13 cellular contexts compared by ENCODE assay signal in genomic region chr7:74187915-74188675, GRCh38. TPM values are rescaled to one million over a fixed set of nuclear protein-coding genes. Genes with fewer than 3 reads are reported as not detected.
DNase-seq lines count a peak whose midpoint lies in the region; ATAC-seq and TF ChIP-seq lines count a peak whose summit lies in the region.
"Had no signal": no experiment of that assay in that cellular context is flagged by ENCODE, and none has a peak within 500 bp of the region (broad histone marks: within the 10 kb centered on the region; RNA-seq: fewer than 3 reads in every experiment).

No MANE protein-coding gene starts in this region.

- no peak overlapping the region for H2BK12ac ChIP-seq in trophoblast cell (ENCODE audit: low read length)

- H2AFZ ChIP-seq in PC-3 (ENCODE audit: low read length), result no peak overlapping the region
- no peak overlapping the region for H2AFZ ChIP-seq in trophoblast cell (ENCODE audit: insufficient read depth, low read length, poor library complexity)

- peak; percentile 54 for DNase-seq in COLO829 (ENCODE audit: low spot score)
- DNase-seq in PC-3, result peak; percentile 61
- peak; percentile 65 for DNase-seq in fibroblast of peridontal ligament (ENCODE audit: extremely low read depth)
- no peak for DNase-seq in trophoblast cell
- DNase-seq in suprapubic skin (ENCODE audit: low spot score in 2 of 2), result no peak
- DNase-seq: activated gamma-delta T cell, erythroblast, GF-D8, KBM-7, NCI-H526 treated with DMSO at 0.1 percent for 48 hours had no signal

- peak overlapping the region; percentile 60 for H3K4ac ChIP-seq in trophoblast cell (ENCODE audit: low read depth, low read length)

- H3K9me2 ChIP-seq in PC-3 (replicated peaks; ENCODE audit: low read length), result no peaks in the 10 kb centered on the region

- H4K12ac ChIP-seq in trophoblast cell (ENCODE audit: low read depth, low read length), result no peak overlapping the region

- TF ChIP-seq CTCF in PC-3 (conservative IDR thresholded peaks at IDR 0.05; ENCODE audit: low read depth, low read length) (no peak), suprapubic skin (IDR thresholded peaks at IDR 0.05) (no peak)

- ATAC-seq in PC-3 (peak; percentile 83), HG03469 (IDR thresholded peaks at IDR 0.05; ENCODE audit: unreplicated experiment) (no peak), GM18909 (IDR thresholded peaks at IDR 0.05; ENCODE audit: poor library complexity, unreplicated experiment) (no peak), GM19035 (IDR thresholded peaks at IDR 0.05; ENCODE audit: unreplicated experiment) (no peak)

- H3K4me2 ChIP-seq in PC-3 (ENCODE audit: low read length) (no peak overlapping the region), trophoblast cell (ENCODE audit: low read length) (no peak overlapping the region)

- no TSS peak for BruUV-seq in PC-3 (replicated peaks; lab: Mats Ljungman, UMichigan)

- H3K14ac ChIP-seq in trophoblast cell (ENCODE audit: low read length), result no peak overlapping the region

- POLR2A ChIA-PET in PC-3 (lab: Charles Lee; ENCODE audit: unreplicated experiment), result no interaction called here

- CTCF ChIA-PET in PC-3 (lab: Charles Lee), result no interaction called here

- no peaks in the 10 kb centered on the region for H3K79me1 ChIP-seq in trophoblast cell (ENCODE audit: low read length)

- H4K8ac ChIP-seq in trophoblast cell (ENCODE audit: low read depth, low read length), result no peak overlapping the region

- H3K27me3 ChIP-seq in PC-3 (ENCODE audit: low read length), result no peaks in the 10 kb centered on the region
- H3K27me3 ChIP-seq in trophoblast cell (ENCODE audit: insufficient read depth, low read length), result no peaks in the 10 kb centered on the region
- H3K27me3 ChIP-seq in suprapubic skin, result no peaks in the 10 kb centered on the region

- TF ChIP-seq EP300 in suprapubic skin (IDR thresholded peaks at IDR 0.05), result no peak

- no peak overlapping the region for H3K4me3 ChIP-seq in PC-3 (ENCODE audit: low read length)
- H3K4me3 ChIP-seq in trophoblast cell (ENCODE audit: low read depth, low read length), result no peak overlapping the region
- H3K4me3 ChIP-seq in suprapubic skin, result no peak overlapping the region

- H3K9ac ChIP-seq in PC-3 (ENCODE audit: low read length) (no peak overlapping the region), trophoblast cell (ENCODE audit: low read length) (no peak overlapping the region)

- no peak overlapping the region for H2BK120ac ChIP-seq in trophoblast cell (ENCODE audit: insufficient read depth, low read length, poor library complexity)

- no peak overlapping the region for H3K23ac ChIP-seq in trophoblast cell (ENCODE audit: low read length)

- H3K36me3 ChIP-seq in PC-3 (ENCODE audit: low read depth, low read length) (peaks cover 67% of the 10 kb centered on the region), trophoblast cell (ENCODE audit: control insufficient read depth in 1 of 2, insufficient read depth in 2 of 2, low read length in 2 of 2) (peaks cover 37 to 53% of the 10 kb centered on the region in 2 experiments), suprapubic skin (peaks cover 61% of the 10 kb centered on the region)

- no peak overlapping the region for H2AK5ac ChIP-seq in trophoblast cell (ENCODE audit: low read length)

- peaks cover 58% of the 10 kb centered on the region for H4K20me1 ChIP-seq in PC-3 (ENCODE audit: low read length)

- H3K79me2 ChIP-seq in PC-3 (ENCODE audit: low read length) (peaks cover 73% of the 10 kb centered on the region), trophoblast cell (ENCODE audit: control insufficient read depth, insufficient read depth, low read length, poor library complexity) (peaks cover 17% of the 10 kb centered on the region)

- H3K27ac ChIP-seq in PC-3 (ENCODE audit: low read length) (no peak overlapping the region), trophoblast cell (ENCODE audit: low read depth, low read length) (no peak overlapping the region), suprapubic skin (no peak overlapping the region)

- peak overlapping the region; percentile 62 for H3K18ac ChIP-seq in trophoblast cell (ENCODE audit: low read length)

- intact Hi-C loops in PC-3 (cut with micrococcal nuclease), result no loop called here

- peaks cover 12% of the 10 kb centered on the region; the same call in 1 of the 2 replicates for H3K4me1 ChIP-seq in PC-3 (ENCODE audit: insufficient read depth, low read length)
- H3K4me1 ChIP-seq in trophoblast cell (ENCODE audit: control insufficient read depth in 1 of 2, insufficient read depth in 2 of 2, low read length in 2 of 2), result no peaks in the 10 kb centered on the region
- peaks cover 51% of the 10 kb centered on the region for H3K4me1 ChIP-seq in suprapubic skin

- H4K91ac ChIP-seq in trophoblast cell (ENCODE audit: low read depth, low read length), result no peak overlapping the region

- H3F3A ChIP-seq in PC-3 (ENCODE audit: low read length, unreplicated experiment), result no peaks in the 10 kb centered on the region

- H3K9me3 ChIP-seq in PC-3 (ENCODE audit: low read length), result no peaks in the 10 kb centered on the region
- H3K9me3 ChIP-seq in trophoblast cell (ENCODE audit: insufficient read depth, low read depth, low read length), result peaks cover 2% of the 10 kb centered on the region
- no peaks in the 10 kb centered on the region for H3K9me3 ChIP-seq in suprapubic skin

- WGBS in trophoblast cell (ENCODE audit: extremely low coverage, insufficient coverage, insufficient read length), result no CpG with 5 or more reads among the region's 11 CpGs
- 65% methylated on average over 11 of the region's 11 CpGs for WGBS in suprapubic skin

- TF ChIP-seq POLR2A in suprapubic skin (IDR thresholded peaks at IDR 0.05), result no peak

- H2BK5ac ChIP-seq in trophoblast cell (ENCODE audit: low read depth, low read length, poor library complexity), result no peak overlapping the region

RNA-seq across cellular contexts. Expression of gene EIF4H, which starts 13.9 kb away (rescaled TPM):
- total RNA-seq in PC-3 (2014; rRNA removed) (339 and 357 TPM in 2 replicates), suprapubic skin (100 to 1,000 TPM; 201 to 289 (median 243) TPM)
- polyA plus RNA-seq in trophoblast cell (2013), result 240 and 241 TPM in 2 replicates

RNA-seq across cellular contexts. Expression of gene LAT2, which starts 21.7 kb away (rescaled TPM):
- 7.7 and 8.3 TPM in 2 replicates for total RNA-seq in PC-3 (2014; rRNA removed)
- polyA plus RNA-seq in trophoblast cell (2013), result 0.22 and 0.30 TPM in 2 replicates
- total RNA-seq in suprapubic skin, result 1 to 10 TPM in 3 of 4 donors, under 1 TPM in 1; 0.57 to 4.3 (median 1.6) TPM

Comparison
In these comparisons a context has a peak if more than half of its experiments do, and no peak if none do; other contexts are left out.
1. DNase-seq: peak in COLO829 (single experiment), PC-3 (single experiment) and fibroblast of peridontal ligament (single experiment); none in trophoblast cell (0 of 2) and suprapubic skin (0 of 2).